Comparison of ENCODE assay signal across 9 cellular contexts in genomic region chr11:208917-209260, GRCh38. TPM values are rescaled to one million over a fixed set of nuclear protein-coding genes. Genes with fewer than 3 reads are reported as not detected.
A peak's percentile ranks its signal among the peaks of the same experiment; 100 is the strongest.
DNase-seq lines count a peak whose midpoint lies in the region; ATAC-seq and TF ChIP-seq lines count a peak whose summit lies in the region.
"Had no signal": no experiment of that assay in that cellular context is flagged by ENCODE, and none has a peak within 500 bp of the region (broad histone marks: within the 10 kb centered on the region; RNA-seq: fewer than 3 reads in every experiment).

No MANE protein-coding gene starts in this region.

- H3K4me3 Mint-ChIP-seq in activated T-helper 1 cell treated with anti-CD3 and anti-CD28 coated beads, Interleukin-12 subunit alpha, Interleukin-12 subunit beta, Interleukin-2, Interleukin-4 antibody, amounts not matched to agents 30 ng/mL and 10 ng/mL and 1 ng/mL, durations not matched to agents 14 hours and 24 hours and 36 hours: peak overlapping the region; percentile 89
- H3K4me3 Mint-ChIP-seq in stimulated activated memory B cell treated with anti-CD40 and anti-IgM and Interleukin-4, amounts not matched to agents 10 μg/mL and 1 μg/mL and 100 μg/mL, for 72 hours: peak overlapping the region; percentile 87

- H3K4me2 ChIP-seq in hepatocyte: peak overlapping the region; percentile 98

- H3K4me1 Mint-ChIP-seq in activated T-helper 1 cell treated with anti-CD3 and anti-CD28 coated beads, Interleukin-12 subunit alpha, Interleukin-12 subunit beta, Interleukin-2, Interleukin-4 antibody, amounts not matched to agents 30 ng/mL and 10 ng/mL and 1 ng/mL, durations not matched to agents 14 hours and 24 hours and 36 hours (ENCODE audit: low read depth): peaks cover 39% of the 10 kb centered on the region
- H3K4me1 Mint-ChIP-seq in stimulated activated memory B cell treated with anti-CD40 and anti-IgM and Interleukin-4, amounts not matched to agents 10 μg/mL and 1 μg/mL and 100 μg/mL, for 72 hours: peaks cover 38% of the 10 kb centered on the region

- H3K27ac Mint-ChIP-seq in activated T-helper 1 cell treated with anti-CD3 and anti-CD28 coated beads, Interleukin-12 subunit alpha, Interleukin-12 subunit beta, Interleukin-2, Interleukin-4 antibody, amounts not matched to agents 30 ng/mL and 10 ng/mL and 1 ng/mL, durations not matched to agents 14 hours and 24 hours and 36 hours: peak overlapping the region; percentile 95
- H3K27ac Mint-ChIP-seq in stimulated activated memory B cell treated with anti-CD40 and anti-IgM and Interleukin-4, amounts not matched to agents 10 μg/mL and 1 μg/mL and 100 μg/mL, for 72 hours: peak overlapping the region; percentile 93

- no peaks in the 10 kb centered on the region for H3K27me3 ChIP-seq in hepatocyte

- peaks cover 26% of the 10 kb centered on the region for H3K4me1 ChIP-seq in hepatocyte (ENCODE audit: insufficient read depth)

- no peaks in the 10 kb centered on the region for H3K27me3 Mint-ChIP-seq in activated T-helper 1 cell treated with anti-CD3 and anti-CD28 coated beads, Interleukin-12 subunit alpha, Interleukin-12 subunit beta, Interleukin-2, Interleukin-4 antibody, amounts not matched to agents 30 ng/mL and 10 ng/mL and 1 ng/mL, durations not matched to agents 14 hours and 24 hours and 36 hours (ENCODE audit: insufficient read depth)
- no peaks in the 10 kb centered on the region for H3K27me3 Mint-ChIP-seq in stimulated activated memory B cell treated with anti-CD40 and anti-IgM and Interleukin-4, amounts not matched to agents 10 μg/mL and 1 μg/mL and 100 μg/mL, for 72 hours

- H3K27ac ChIP-seq in hepatocyte: peak overlapping the region; percentile 99

- H3K9me3 ChIP-seq in hepatocyte (ENCODE audit: low read depth): no peaks in the 10 kb centered on the region

- intact Hi-C loops in activated T-helper 1 cell treated with anti-CD3 and anti-CD28 coated beads, Interleukin-12 subunit alpha, Interleukin-12 subunit beta, Interleukin-2, Interleukin-4 antibody, amounts not matched to agents 30 ng/mL and 10 ng/mL and 1 ng/mL, durations not matched to agents 14 hours and 24 hours and 36 hours (cut with micrococcal nuclease): loop anchor here (1.0 to 5.0 kb wide), 4 partner anchors 100 to 598 kb away; partner anchors contain the start of genes HRAS, PHRF1, PIDD1 and RPLP2

- no peak overlapping the region for H2AFZ ChIP-seq in hepatocyte

- no peak for DNase-seq in activated T-helper 1 cell treated with anti-CD3 and anti-CD28 coated beads, Interleukin-12 subunit alpha, Interleukin-12 subunit beta, Interleukin-2, Interleukin-4 antibody, amounts not matched to agents 30 ng/mL and 10 ng/mL and 1 ng/mL, durations not matched to agents 14 hours and 24 hours and 36 hours (ENCODE audit: low spot score)
- DNase-seq in hepatocyte (ENCODE audit: low spot score) (no peak), NCI-H345 treated with DMSO at 0.1 percent for 48 hours (lab: John Stamatoyannopoulos, UW; ENCODE audit: unreplicated experiment) (no peak)

- 4% methylated on average over 10 of the region's 26 CpGs for WGBS in hepatocyte (ENCODE audit: low lambda C conversion rate, missing lambda C conversion rate)

- TF ChIP-seq CTCF in hepatocyte (IDR thresholded peaks at IDR 0.05; ENCODE audit: poor library complexity): no peak

- H3K36me3 Mint-ChIP-seq in activated T-helper 1 cell treated with anti-CD3 and anti-CD28 coated beads, Interleukin-12 subunit alpha, Interleukin-12 subunit beta, Interleukin-2, Interleukin-4 antibody, amounts not matched to agents 30 ng/mL and 10 ng/mL and 1 ng/mL, durations not matched to agents 14 hours and 24 hours and 36 hours (ENCODE audit: low read depth): peaks cover 33% of the 10 kb centered on the region
- peaks cover 30% of the 10 kb centered on the region for H3K36me3 Mint-ChIP-seq in stimulated activated memory B cell treated with anti-CD40 and anti-IgM and Interleukin-4, amounts not matched to agents 10 μg/mL and 1 μg/mL and 100 μg/mL, for 72 hours

- H3K9me3 Mint-ChIP-seq in activated T-helper 1 cell treated with anti-CD3 and anti-CD28 coated beads, Interleukin-12 subunit alpha, Interleukin-12 subunit beta, Interleukin-2, Interleukin-4 antibody, amounts not matched to agents 30 ng/mL and 10 ng/mL and 1 ng/mL, durations not matched to agents 14 hours and 24 hours and 36 hours: no peaks in the 10 kb centered on the region
- H3K9me3 Mint-ChIP-seq in stimulated activated memory B cell treated with anti-CD40 and anti-IgM and Interleukin-4, amounts not matched to agents 10 μg/mL and 1 μg/mL and 100 μg/mL, for 72 hours: no peaks in the 10 kb centered on the region

- ATAC-seq in HG02885 (IDR thresholded peaks at IDR 0.05; ENCODE audit: poor library complexity, unreplicated experiment): peak; percentile 1
- peak; percentile 2 for ATAC-seq in stimulated activated memory B cell treated with anti-CD40 and anti-IgM and Interleukin-4, amounts not matched to agents 10 μg/mL and 1 μg/mL and 100 μg/mL, for 72 hours
- ATAC-seq in HG02870 (IDR thresholded peaks at IDR 0.05; ENCODE audit: unreplicated experiment): no peak
- no peak for ATAC-seq in GM21737 (IDR thresholded peaks at IDR 0.05; ENCODE audit: unreplicated experiment)
- no peak for ATAC-seq in HG03442 (IDR thresholded peaks at IDR 0.05; ENCODE audit: unreplicated experiment)

- no peaks in the 10 kb centered on the region for H3K9me2 ChIP-seq in hepatocyte (replicated peaks; ENCODE audit: insufficient read depth)

- peak overlapping the region; percentile 52 for H3K4me3 ChIP-seq in hepatocyte

- H4K20me1 ChIP-seq in hepatocyte (ENCODE audit: insufficient read depth, poor library complexity, severe bottlenecking): peaks cover 34% of the 10 kb centered on the region

- H3K79me2 ChIP-seq in hepatocyte: peaks cover 64% of the 10 kb centered on the region

- H3K36me3 ChIP-seq in hepatocyte (replicated peaks; ENCODE audit: insufficient read depth, low read depth): no peaks in the 10 kb centered on the region

RNA-seq across cellular contexts. Expression of gene RIC8A, which starts 1.4 kb away (rescaled TPM):
- 132 and 149 TPM in 2 replicates for total RNA-seq in activated T-helper 1 cell treated with anti-CD3 and anti-CD28 coated beads, Interleukin-12 subunit alpha, Interleukin-12 subunit beta, Interleukin-2, Interleukin-4 antibody, amounts not matched to agents 30 ng/mL and 10 ng/mL and 1 ng/mL, durations not matched to agents 14 hours and 24 hours and 36 hours
- 75.6 and 115 TPM in 2 replicates for total RNA-seq in hepatocyte
- polyA plus RNA-seq in hepatocyte: 81.0 and 82.1 TPM in 2 replicates

RNA-seq across cellular contexts. Expression of gene BET1L, which starts 1.7 kb away (rescaled TPM):
- 42.0 and 48.7 TPM in 2 replicates for total RNA-seq in activated T-helper 1 cell treated with anti-CD3 and anti-CD28 coated beads, Interleukin-12 subunit alpha, Interleukin-12 subunit beta, Interleukin-2, Interleukin-4 antibody, amounts not matched to agents 30 ng/mL and 10 ng/mL and 1 ng/mL, durations not matched to agents 14 hours and 24 hours and 36 hours
- 28.6 and 33.9 TPM in 2 replicates for total RNA-seq in hepatocyte
- polyA plus RNA-seq in hepatocyte: 70.5 and 76.6 TPM in 2 replicates

RNA-seq across cellular contexts. Expression of gene SCGB1C1, which starts 16.0 kb away (rescaled TPM):
- not detected in 2 replicates for total RNA-seq in activated T-helper 1 cell treated with anti-CD3 and anti-CD28 coated beads, Interleukin-12 subunit alpha, Interleukin-12 subunit beta, Interleukin-2, Interleukin-4 antibody, amounts not matched to agents 30 ng/mL and 10 ng/mL and 1 ng/mL, durations not matched to agents 14 hours and 24 hours and 36 hours
- not detected in 2 replicates for total RNA-seq in hepatocyte
- not detected in 2 replicates for polyA plus RNA-seq in hepatocyte
- total RNA-seq: activated CD8-positive, alpha-beta memory T cell treated with anti-CD3 and anti-CD28 coated beads for 36 hours had no signal

RNA-seq across cellular contexts. Expression of gene SIRT3, which starts 27.3 kb away (rescaled TPM):
- total RNA-seq in activated T-helper 1 cell treated with anti-CD3 and anti-CD28 coated beads, Interleukin-12 subunit alpha, Interleukin-12 subunit beta, Interleukin-2, Interleukin-4 antibody, amounts not matched to agents 30 ng/mL and 10 ng/mL and 1 ng/mL, durations not matched to agents 14 hours and 24 hours and 36 hours: 11.6 and 14.8 TPM in 2 replicates
- total RNA-seq in hepatocyte: 11.2 and 15.5 TPM in 2 replicates
- 23.4 and 27.4 TPM in 2 replicates for polyA plus RNA-seq in hepatocyte

RNA-seq across cellular contexts. Expression of gene PSMD13, which starts 27.9 kb away (rescaled TPM):
- total RNA-seq in activated T-helper 1 cell treated with anti-CD3 and anti-CD28 coated beads, Interleukin-12 subunit alpha, Interleukin-12 subunit beta, Interleukin-2, Interleukin-4 antibody, amounts not matched to agents 30 ng/mL and 10 ng/mL and 1 ng/mL, durations not matched to agents 14 hours and 24 hours and 36 hours: 261 and 266 TPM in 2 replicates
- 80.8 and 91.8 TPM in 2 replicates for total RNA-seq in hepatocyte
- 125 and 146 TPM in 2 replicates for polyA plus RNA-seq in hepatocyte

Comparison
In these comparisons a context has a peak if more than half of its experiments do, and no peak if none do; other contexts are left out.
1. ATAC-seq: peak in HG02885 (single experiment) and stimulated activated memory B cell treated with anti-CD40 and anti-IgM and Interleukin-4, amounts not matched to agents 10 μg/mL and 1 μg/mL and 100 μg/mL, for 72 hours (single experiment); none in HG02870 (single experiment), GM21737 (single experiment) and HG03442 (single experiment).